In the genomic region with DNA sequence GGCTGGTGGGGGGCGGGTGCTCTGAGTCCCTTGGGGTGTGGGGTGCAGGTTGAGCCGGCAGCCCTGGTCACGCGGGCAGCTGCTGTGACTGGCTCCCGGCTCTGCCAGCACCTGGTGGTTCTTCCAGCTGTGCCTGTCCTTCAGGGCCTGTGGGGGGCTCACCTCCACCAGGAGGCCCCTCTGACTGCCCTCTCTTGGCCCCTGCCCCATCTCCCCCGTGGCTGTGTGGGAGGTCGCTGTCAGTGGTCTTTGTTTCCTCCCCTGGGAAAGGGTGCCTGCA, we compare ENCODE assay signal across 11 cellular contexts. TPM values are rescaled to one million over a fixed set of nuclear protein-coding genes. Genes with fewer than 3 reads are reported as not detected.
DNase-seq lines count a peak whose midpoint lies in the region; ATAC-seq, FAIRE-seq and TF ChIP-seq lines count a peak whose summit lies in the region.
"Had no signal": no experiment of that assay in that cellular context is flagged by ENCODE, and none has a peak within 500 bp of the region (broad histone marks: within the 10 kb centered on the region; RNA-seq: fewer than 3 reads in every experiment).

No MANE protein-coding gene starts in this region.

- no peaks in the 10 kb centered on the region for H3K9me2 ChIP-seq in GM23248 (ENCODE audit: insufficient read depth)

- WGBS in GM23248 (ENCODE audit: low coverage in 1 of 2, low lambda C conversion rate in 2 of 2, missing lambda C conversion rate in 2 of 2), 2 experiments, result 13 to 16% methylated on average over 4 to 6 of the region's 7 CpGs

- no peak overlapping the region for H3K4me3 Mint-ChIP-seq in nephron progenitor cell

- CTCF ChIA-PET in HEK293T (lab: Yijun Ruan, JAX), result no interaction called here

- ATAC-seq in GM18870 (IDR thresholded peaks at IDR 0.05; ENCODE audit: unreplicated experiment), result no peak

- H3K9me3 ChIP-seq in GM23248 (ENCODE audit: low read depth) (no peaks in the 10 kb centered on the region), kidney (ENCODE audit: control insufficient read depth in 1 of 2, low read length in 2 of 2) (no peaks in the 10 kb centered on the region), skeletal muscle tissue (ENCODE audit: control insufficient read depth in 3 of 3, low read length in 3 of 3) (no peaks in the 10 kb centered on the region)

- no peak overlapping the region for H3K27ac Mint-ChIP-seq in nephron progenitor cell

- 0 out of 2 replicates have a peak, but pooled peaks cover 2% of the 10 kb centered on the region for H3F3A ChIP-seq in GM23248 (ENCODE audit: insufficient read depth)

- in situ Hi-C loops in GM23248 (cut with MboI), result no loop called here

- H3K36me3 ChIP-seq in GM23248 (ENCODE audit: low read depth), result no peaks in the 10 kb centered on the region
- H3K36me3 ChIP-seq in bronchial epithelial cell (ENCODE audit: control insufficient read depth, insufficient read depth, low read length), result peaks cover 1% of the 10 kb centered on the region
- no peaks in the 10 kb centered on the region for H3K36me3 ChIP-seq in kidney (ENCODE audit: control insufficient read depth in 1 of 2, insufficient read depth in 2 of 2, low read length in 2 of 2)
- H3K36me3 ChIP-seq in skeletal muscle tissue (ENCODE audit: control insufficient read depth in 3 of 3, insufficient read depth in 3 of 3, low read length in 3 of 3), result no peaks in the 10 kb centered on the region

- peak overlapping the region; percentile 25; the same call in 1 of the 2 replicates for H2AFZ ChIP-seq in GM23248

- H3K9ac ChIP-seq in GM23248 (peak overlapping the region; percentile 84), kidney (ENCODE audit: low read length in 2 of 2) (peak overlapping the region; percentile 17 to 82), skeletal muscle tissue (ENCODE audit: low read depth in 1 of 3, low read length in 3 of 3) (peak overlapping the region; percentile 90 to 95 (median 90))

- peaks cover 53% of the 10 kb centered on the region for H3K4me1 Mint-ChIP-seq in nephron progenitor cell

- peaks cover 77% of the 10 kb centered on the region for H3K79me2 ChIP-seq in GM23248 (ENCODE audit: insufficient read depth)

- POLR2A ChIA-PET in HEK293T (lab: Yijun Ruan, JAX), result no interaction called here

- H3K4me3 ChIP-seq in GM23248 (peak overlapping the region; percentile 85), bronchial epithelial cell (ENCODE audit: low read depth, low read length) (peak overlapping the region; percentile 74), kidney (ENCODE audit: low read length in 2 of 2) (peak overlapping the region in 1 of 2 donors; percentile 82), skeletal muscle tissue (ENCODE audit: low read length in 3 of 3) (peak overlapping the region; percentile 66 to 80 (median 79))

- FAIRE-seq in bronchial epithelial cell (lab: Jason Lieb, UNC), result no peak
- FAIRE-seq in kidney (lab: Jason Lieb, UNC), result no peak
- FAIRE-seq: H54 had no signal

- H3K36me3 Mint-ChIP-seq in nephron progenitor cell (ENCODE audit: low read depth), result no peaks in the 10 kb centered on the region

- peaks cover 14% of the 10 kb centered on the region for H3K4me1 ChIP-seq in GM23248 (ENCODE audit: insufficient read depth)
- H3K4me1 ChIP-seq in kidney (ENCODE audit: control insufficient read depth in 1 of 2, insufficient read depth in 1 of 2, low read depth in 1 of 2, low read length in 2 of 2), result peaks cover 52 to 72% of the 10 kb centered on the region in 2 donors
- peaks cover 77 to 81% (median 80%) of the 10 kb centered on the region in 3 donors for H3K4me1 ChIP-seq in skeletal muscle tissue (ENCODE audit: control insufficient read depth in 3 of 3, insufficient read depth in 3 of 3, low read length in 3 of 3)

- intact Hi-C loops in kidney (cut with DNase I), result no loop called here

- no peak for TF ChIP-seq CTCF in bronchial epithelial cell (IDR thresholded peaks at IDR 0.05; ENCODE audit: insufficient read depth, low read length, severe bottlenecking)
- TF ChIP-seq CTCF in kidney (IDR thresholded peaks at IDR 0.05; ENCODE audit: borderline replicate concordance, extremely low read depth, insufficient read depth), result no peak
- no peak for TF ChIP-seq CTCF in nephron progenitor cell (IDR thresholded peaks at IDR 0.05)

- peak overlapping the region; percentile 83 for H3K4me2 ChIP-seq in GM23248 (ENCODE audit: unreplicated experiment)

- no peaks in the 10 kb centered on the region for H3K9me3 Mint-ChIP-seq in nephron progenitor cell

- DNase-seq in GM23248 (peak; percentile 37), bronchial epithelial cell (ENCODE audit: low read depth) (no peak), kidney (no peak), nephron progenitor cell (no peak), NCI-H146 treated with DMSO at 0.1 percent for 48 hours (lab: John Stamatoyannopoulos, UW; ENCODE audit: unreplicated experiment) (no peak), HEK293T (ENCODE audit: extremely low spot score) (no peak)
- DNase-seq: effector CD8-positive, alpha-beta T cell had no signal

- H4K20me1 ChIP-seq in GM23248 (ENCODE audit: insufficient read depth), result no peaks in the 10 kb centered on the region; the same call in 1 of the 2 replicates

- H3K27ac ChIP-seq in GM23248 (peak overlapping the region; percentile 86), kidney (ENCODE audit: low read depth in 2 of 2, low read length in 2 of 2) (peak overlapping the region; percentile 80 to 90), skeletal muscle tissue (ENCODE audit: low read depth, low read length) (peak overlapping the region; percentile 94)
- H3K27ac ChIP-seq: HL-60 had no signal

- peaks cover 2% of the 10 kb centered on the region for H3K27me3 Mint-ChIP-seq in nephron progenitor cell (ENCODE audit: low read depth, poor library complexity)

- H3K27me3 ChIP-seq in GM23248 (replicated peaks; ENCODE audit: insufficient read depth) (no peaks in the 10 kb centered on the region), bronchial epithelial cell (ENCODE audit: control insufficient read depth, insufficient read depth, low read length) (no peaks in the 10 kb centered on the region), skeletal muscle tissue (ENCODE audit: control insufficient read depth in 3 of 3, insufficient read depth in 3 of 3, low read length in 3 of 3) (no peaks in the 10 kb centered on the region)

TF ChIP-seq in HEK293T, 16 proteins besides CTCF, POLR2A, EP300 and RAD21:
- TF ChIP-seq FOXA1 (IDR thresholded peaks at IDR 0.05), result no peak
- TF ChIP-seq FOXK2 (IDR thresholded peaks at IDR 0.05), result no peak
- no peak for TF ChIP-seq FOXM1 (IDR thresholded peaks at IDR 0.05; ENCODE audit: borderline replicate concordance)
- TF ChIP-seq ARNT (IDR thresholded peaks at IDR 0.05), result no peak
- TF ChIP-seq, protein P1, sequence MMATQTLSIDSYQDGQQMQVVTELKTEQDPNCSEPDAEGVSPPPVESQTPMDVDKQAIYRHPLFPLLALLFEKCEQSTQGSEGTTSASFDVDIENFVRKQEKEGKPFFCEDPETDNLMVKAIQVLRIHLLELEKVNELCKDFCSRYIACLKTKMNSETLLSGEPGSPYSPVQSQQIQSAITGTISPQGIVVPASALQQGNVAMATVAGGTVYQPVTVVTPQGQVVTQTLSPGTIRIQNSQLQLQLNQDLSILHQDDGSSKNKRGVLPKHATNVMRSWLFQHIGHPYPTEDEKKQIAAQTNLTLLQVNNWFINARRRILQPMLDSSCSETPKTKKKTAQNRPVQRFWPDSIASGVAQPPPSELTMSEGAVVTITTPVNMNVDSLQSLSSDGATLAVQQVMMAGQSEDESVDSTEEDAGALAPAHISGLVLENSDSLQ (IDR thresholded peaks at IDR 0.05), result no peak
- TF ChIP-seq SUZ12 (IDR thresholded peaks at IDR 0.05), result no peak

RNA-seq across cellular contexts. Expression of gene RXRA, which starts 3.3 kb away (rescaled TPM):
- 26.1 and 34.8 TPM in 2 replicates for total RNA-seq in GM23248 (2014; rRNA removed; shearing (Covaris generic))
- polyA plus RNA-seq in GM23248 (2016; fragmentation: Nextera tagmentation; extraction: Ambion mirVana) (3.5 and 3.9 TPM in 2 replicates), kidney (ENCODE audit: insufficient read depth, low read depth, low replicate concordance) (24.0 TPM)
- total RNA-seq in bronchial epithelial cell (16.8 and 21.3 TPM in 2 replicates), kidney (49.5 TPM), skeletal muscle tissue (11.5 TPM)
